8 cellular contexts compared by ENCODE assay signal in genomic region chr19:51687791-51688664, GRCh38. TPM values are rescaled to one million over a fixed set of nuclear protein-coding genes. Genes with fewer than 3 reads are reported as not detected.
DNase-seq lines count a peak whose midpoint lies in the region; ATAC-seq and TF ChIP-seq lines count a peak whose summit lies in the region.

No MANE protein-coding gene starts in this region.

- DNase-seq in G401 (ENCODE audit: low spot score) (peak; percentile 67), NCI-H774 (lab: John Stamatoyannopoulos, UW) (peak; percentile 3), cardiac fibroblast (ENCODE audit: low read depth in 2 of 2) (peak; percentile 67 to 79), islet precursor cell (peak; percentile 92)
- DNase-seq in activated CD4-positive, alpha-beta T cell treated with anti-CD3 and anti-CD28 coated beads for 4 hours, result no peak

- ATAC-seq in HG03196 (IDR thresholded peaks at IDR 0.05; ENCODE audit: unreplicated experiment) (no peak), HG03025 (IDR thresholded peaks at IDR 0.05; ENCODE audit: low FRiP score, unreplicated experiment) (no peak)

- H3K36me3 ChIP-seq in skeletal muscle satellite cell (ENCODE audit: insufficient read depth, low read length), result peaks cover 2% of the 10 kb centered on the region

- in situ Hi-C loops in G401 (cut with HindIII; ENCODE audit: low sequenced_read_pairs), result no loop called here

- no peaks in the 10 kb centered on the region for H3K9me3 ChIP-seq in skeletal muscle satellite cell (replicated peaks; ENCODE audit: low read length)

- H3K4me2 ChIP-seq in skeletal muscle satellite cell (ENCODE audit: low read length), result peak overlapping the region; percentile 81

- H3K27me3 ChIP-seq in skeletal muscle satellite cell (ENCODE audit: control insufficient read depth, insufficient read depth, low read length), result no peaks in the 10 kb centered on the region

- H3K4me3 ChIP-seq in cardiac fibroblast (replicated peaks in 1 of 2; ENCODE audit: low read depth in 2 of 2, low read length in 2 of 2) (peak overlapping the region; percentile 52 to 86), skeletal muscle satellite cell (ENCODE audit: low read length) (peak overlapping the region; percentile 99)

- peaks cover 34% of the 10 kb centered on the region for H3K4me1 ChIP-seq in skeletal muscle satellite cell (ENCODE audit: control insufficient read depth, insufficient read depth, low read length)

- TF ChIP-seq CTCF in cardiac fibroblast (IDR thresholded peaks at IDR 0.05; ENCODE audit: low read depth, low read length), result no peak

- peak overlapping the region; percentile 74 for H3K9ac ChIP-seq in skeletal muscle satellite cell (ENCODE audit: low read depth, low read length)

RNA-seq across cellular contexts. Expression of gene SPACA6, which starts 5.1 kb away (rescaled TPM):
- total RNA-seq in G401 (2014; rRNA removed; shearing (Covaris generic)), result 0.98 and 4.7 TPM in 2 replicates
- total RNA-seq in skeletal muscle satellite cell (2012; rRNA removed), result 3.7 and 8.9 TPM in 2 replicates

RNA-seq across cellular contexts. Expression of gene HAS1, which starts 35.8 kb away (rescaled TPM):
- not detected in 2 replicates for total RNA-seq in G401 (2014; rRNA removed; shearing (Covaris generic))
- 72.3 and 84.2 TPM in 2 replicates for total RNA-seq in skeletal muscle satellite cell (2012; rRNA removed)

RNA-seq across cellular contexts. Expression of gene SIGLEC14, which starts 41.4 kb away (rescaled TPM):
- not detected in 2 replicates for total RNA-seq in G401 (2014; rRNA removed; shearing (Covaris generic))
- not detected in 2 replicates for total RNA-seq in skeletal muscle satellite cell (2012; rRNA removed)

RNA-seq across cellular contexts. Expression of gene SIGLEC5, which starts 57.8 kb away (rescaled TPM):
- total RNA-seq in G401 (2014; rRNA removed; shearing (Covaris generic)), result not detected in 2 replicates
- 0.22 TPM in 1 of 2 replicates, not detected in the other for total RNA-seq in skeletal muscle satellite cell (2012; rRNA removed)

Comparison
In these comparisons a context has a peak if more than half of its experiments do, and no peak if none do; other contexts are left out.
1. DNase-seq: peak in G401 (single experiment), NCI-H774 (single experiment), cardiac fibroblast (2 of 2) and islet precursor cell (single experiment); none in activated CD4-positive, alpha-beta T cell treated with anti-CD3 and anti-CD28 coated beads for 4 hours (0 of 2).